ENCODE assay signal across 17 cellular contexts in genomic region chr7:2517004-2517403, GRCh38. TPM values are rescaled to one million over a fixed set of nuclear protein-coding genes. Genes with fewer than 3 reads are reported as not detected.
DNase-seq lines count a peak whose midpoint lies in the region; ATAC-seq, FAIRE-seq and TF ChIP-seq lines count a peak whose summit lies in the region.
"Had no signal": no experiment of that assay in that cellular context is flagged by ENCODE, and none has a peak within 500 bp of the region (broad histone marks: within the 10 kb centered on the region; RNA-seq: fewer than 3 reads in every experiment).

No MANE protein-coding gene starts in this region.

- peaks cover 4% of the 10 kb centered on the region for H3K27me3 Mint-ChIP-seq in astrocyte (ENCODE audit: low read depth, unreplicated experiment)
- H3K27me3 Mint-ChIP-seq: CD8-positive, alpha-beta memory T cell; memory B cell had no signal

- peak; percentile 62 for FAIRE-seq in astrocyte (lab: Jason Lieb, UNC)
- FAIRE-seq: GM18507, TTC549 had no signal

- H3K36me3 ChIP-seq in astrocyte (ENCODE audit: insufficient read depth, low read length), result no peaks in the 10 kb centered on the region
- H3K36me3 ChIP-seq: upper lobe of left lung had no signal

- peak overlapping the region; percentile 87 for H3K4me2 ChIP-seq in astrocyte (ENCODE audit: low read length)

- H3K27me3 ChIP-seq in astrocyte (ENCODE audit: insufficient read depth, low read length), result no peaks in the 10 kb centered on the region

- H3K79me2 ChIP-seq in astrocyte (ENCODE audit: insufficient read depth, low read length), result peaks cover 20% of the 10 kb centered on the region

- no peak for TF ChIP-seq CTCF in astrocyte (IDR thresholded peaks at IDR 0.05; ENCODE audit: insufficient read depth, low read depth, low read length)

- H3K36me3 Mint-ChIP-seq in astrocyte (ENCODE audit: low read depth, unreplicated experiment), result no peaks in the 10 kb centered on the region

- peaks cover 47% of the 10 kb centered on the region for H3K4me1 ChIP-seq in astrocyte (ENCODE audit: insufficient read depth, low read length)

- peak overlapping the region; percentile 82 for H3K27ac ChIP-seq in astrocyte (ENCODE audit: low read depth, low read length)
- H3K27ac ChIP-seq: epithelial cell of prostate, upper lobe of left lung had no signal

- no peaks in the 10 kb centered on the region for H3K9me3 Mint-ChIP-seq in astrocyte (ENCODE audit: unreplicated experiment)
- H3K9me3 Mint-ChIP-seq: activated naive CD4-positive, alpha-beta T cell treated with anti-CD3 and anti-CD28 coated beads for 36 hours; CD8-positive, alpha-beta memory T cell; H9; memory B cell had no signal

- no peak overlapping the region for H3K4me3 ChIP-seq in astrocyte (ENCODE audit: insufficient read depth, low read depth, low read length)
- H3K4me3 ChIP-seq: upper lobe of left lung had no signal

- peaks cover 17% of the 10 kb centered on the region for H3K4me1 Mint-ChIP-seq in astrocyte (ENCODE audit: low read depth, unreplicated experiment)

- no peak overlapping the region for H2AFZ ChIP-seq in astrocyte (ENCODE audit: low read depth, low read length)

- in situ Hi-C loops in ACHN (cut with HindIII; ENCODE audit: low pct_ligation_motif_present, low pct_unique_long_range_greater_than_20kb, low sequenced_read_pairs), result no loop called here

- H3K9me3 ChIP-seq in astrocyte (ENCODE audit: insufficient read depth, low read depth, low read length), result peaks cover 4% of the 10 kb centered on the region
- H3K9me3 ChIP-seq: upper lobe of left lung had no signal

- peak overlapping the region; percentile 98 for H3K27ac Mint-ChIP-seq in astrocyte (ENCODE audit: unreplicated experiment)
- H3K27ac Mint-ChIP-seq: activated naive CD4-positive, alpha-beta T cell treated with anti-CD3 and anti-CD28 coated beads for 36 hours had no signal

- DNase-seq in ACHN (peak; percentile 99), HS-27A (ENCODE audit: low read depth) (peak; percentile 69), astrocyte (ENCODE audit: low read depth) (peak; percentile 96), left kidney (ENCODE audit: low read depth, low spot score) (peak; percentile 68), AML-193 (lab: John Stamatoyannopoulos, UW) (no peak)
- no peak for DNase-seq in stimulated activated CD4-positive, alpha-beta T cell treated with anti-CD3 and anti-CD28 coated beads, Interleukin-12 subunit alpha, Interleukin-12 subunit beta, amount 100 ng/mL, for 4 hours
- DNase-seq: activated naive CD4-positive, alpha-beta T cell treated with anti-CD3 and anti-CD28 coated beads for 36 hours; CD8-positive, alpha-beta memory T cell; H9; stimulated activated CD4-positive, alpha-beta T cell treated with anti-CD3 and anti-CD28 coated beads, Interleukin-2, amount 100 ng/mL, for 48 hours had no signal

- peaks cover 18% of the 10 kb centered on the region for H4K20me1 ChIP-seq in astrocyte (ENCODE audit: insufficient read depth, low read length)

- peak overlapping the region; percentile 71 for H3K9ac ChIP-seq in astrocyte (ENCODE audit: low read length)

- no peak for ATAC-seq in GM19035 (IDR thresholded peaks at IDR 0.05; ENCODE audit: unreplicated experiment)
- no peak for ATAC-seq in HG02981 (IDR thresholded peaks at IDR 0.05; ENCODE audit: unreplicated experiment)

- peak overlapping the region; percentile 75 for H3K4me3 Mint-ChIP-seq in astrocyte (ENCODE audit: unreplicated experiment)
- H3K4me3 Mint-ChIP-seq: activated naive CD4-positive, alpha-beta T cell treated with anti-CD3 and anti-CD28 coated beads for 36 hours had no signal

RNA-seq across cellular contexts. Expression of gene LFNG, which starts 2.6 kb away (rescaled TPM):
- 58.6 and 76.9 TPM in 2 replicates for total RNA-seq in astrocyte

RNA-seq across cellular contexts. Expression of gene BRAT1, which starts 38.3 kb away (rescaled TPM):
- 18.7 and 19.7 TPM in 2 replicates for total RNA-seq in astrocyte

RNA-seq across cellular contexts. Expression of gene GRIFIN, which starts 40.8 kb away (rescaled TPM):
- total RNA-seq in astrocyte, result not detected in 2 replicates
- total RNA-seq: activated naive CD4-positive, alpha-beta T cell treated with anti-CD3 and anti-CD28 coated beads for 36 hours; CD8-positive, alpha-beta memory T cell; H9; upper lobe of left lung had no signal

RNA-seq across cellular contexts. Expression of gene IQCE, which starts 41.8 kb away (rescaled TPM):
- total RNA-seq in astrocyte, result 13.1 and 13.8 TPM in 2 replicates

Comparison
In these comparisons a context has a peak if more than half of its experiments do, and no peak if none do; other contexts are left out.
1. DNase-seq: peak in ACHN (single experiment), HS-27A (single experiment), astrocyte (single experiment) and left kidney (single experiment); none in AML-193 (0 of 2) and stimulated activated CD4-positive, alpha-beta T cell treated with anti-CD3 and anti-CD28 coated beads, Interleukin-12 subunit alpha, Interleukin-12 subunit beta, amount 100 ng/mL, for 4 hours (single experiment).